ENCODE assay signal across 1 cellular context in genomic region chr1:19028110-19028509, GRCh38.
TF ChIP-seq lines count a peak whose summit lies in the region.

No MANE protein-coding gene starts in this region.

TF ChIP-seq in K562, 482 proteins besides CTCF, POLR2A, EP300 and RAD21 (continued from another document):
- peak; percentile 49; the same call in 1 of the 2 replicates for TF ChIP-seq USF2 (CRISPR knock-in tag; IDR thresholded peaks at IDR 0.05)
- TF ChIP-seq E4F1 (CRISPR knock-in tag; IDR thresholded peaks at IDR 0.05; ENCODE audit: borderline replicate concordance): no peak
- peak; percentile 44; the same call in 1 of the 2 replicates for TF ChIP-seq RAD51 (IDR thresholded peaks at IDR 0.05; ENCODE audit: borderline replicate concordance, low read depth)
- 0 out of 2 replicates have a peak, but pooled peaks have one; percentile 19 for TF ChIP-seq PKNOX1 (IDR thresholded peaks at IDR 0.05)
- TF ChIP-seq VEZF1 (CRISPR knock-in tag; IDR thresholded peaks at IDR 0.05): 0 out of 2 replicates have a peak, but pooled peaks have one; percentile 13
- TF ChIP-seq THAP7 (CRISPR knock-in tag; IDR thresholded peaks at IDR 0.05): no peak
- TF ChIP-seq SAFB (IDR thresholded peaks at IDR 0.05; ENCODE audit: borderline replicate concordance, low read depth, low read length): no peak
- no peak for TF ChIP-seq ZNF699 (CRISPR knock-in tag; IDR thresholded peaks at IDR 0.05; ENCODE audit: insufficient replicate concordance)
- TF ChIP-seq ZNF592 (IDR thresholded peaks at IDR 0.05): no peak
